ENCODE assay signal across 20 cellular contexts in the genomic region with DNA sequence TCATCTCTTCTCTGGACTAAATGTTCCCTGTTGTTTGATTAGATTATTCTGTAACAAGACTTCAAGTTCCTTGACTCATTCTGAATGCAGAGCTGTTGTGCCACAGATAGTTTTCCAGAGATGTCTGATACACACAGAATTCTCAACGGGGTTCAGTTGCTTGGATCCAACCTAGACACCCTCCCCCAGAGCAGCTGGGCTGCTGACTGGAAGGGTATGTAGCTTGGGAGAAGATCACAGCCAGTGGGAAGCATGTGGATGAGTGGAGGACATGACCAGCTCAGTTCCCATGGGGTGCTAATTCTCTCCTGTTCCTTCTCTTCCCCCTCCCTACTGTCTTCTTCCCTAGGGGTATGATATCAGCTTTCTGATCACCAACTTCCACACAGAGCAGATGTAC. TPM values are rescaled to one million over a fixed set of nuclear protein-coding genes. Genes with fewer than 3 reads are reported as not detected.
DNase-seq lines count a peak whose midpoint lies in the region; ATAC-seq and TF ChIP-seq lines count a peak whose summit lies in the region.
"Had no signal": no experiment of that assay in that cellular context is flagged by ENCODE, and none has a peak within 500 bp of the region (broad histone marks: within the 10 kb centered on the region; RNA-seq: fewer than 3 reads in every experiment).

No MANE protein-coding gene starts in this region.

- TF ChIP-seq CTCF in HFFc6 (IDR thresholded peaks at IDR 0.05) (no peak), fibroblast of mammary gland (conservative IDR thresholded peaks at IDR 0.05; ENCODE audit: control insufficient read depth, insufficient read depth, low read depth, low read length) (no peak), foreskin keratinocyte (conservative IDR thresholded peaks at IDR 0.05) (no peak)

- H3K4me1 Mint-ChIP-seq in activated CD4-positive, alpha-beta T cell treated with anti-CD3 and anti-CD28 coated beads for 36 hours = peaks cover 17% of the 10 kb centered on the region
- H3K4me1 Mint-ChIP-seq in HFFc6 (ENCODE audit: low read depth) = peaks cover 23% of the 10 kb centered on the region

- intact Hi-C loops in activated CD4-positive, alpha-beta T cell treated with anti-CD3 and anti-CD28 coated beads for 36 hours (cut with DNase I, micrococcal nuclease) = no loop called here
- intact Hi-C loops in posterior cingulate gyrus (cut with DNase I) = no loop called here

- H3K27me3 Mint-ChIP-seq in activated CD4-positive, alpha-beta T cell treated with anti-CD3 and anti-CD28 coated beads for 36 hours = no peaks in the 10 kb centered on the region
- peaks cover 7% of the 10 kb centered on the region; the same call in 1 of the 2 replicates for H3K27me3 Mint-ChIP-seq in HFFc6 (ENCODE audit: insufficient read depth)

- H3K27me3 ChIP-seq in foreskin keratinocyte = no peaks in the 10 kb centered on the region
- H3K27me3 ChIP-seq: esophagus squamous epithelium, tibial artery had no signal

- no peak for DNase-seq in activated CD4-positive, alpha-beta T cell treated with anti-CD3 and anti-CD28 coated beads for 36 hours
- no peak for DNase-seq in activated CD4-positive, alpha-beta T cell treated with anti-CD3 and anti-CD28 coated beads for 48 hours
- DNase-seq in HFFc6 (no peak), fibroblast of mammary gland (ENCODE audit: low read depth) (peak; percentile 33), posterior cingulate gyrus (peak in 8 of 10 donors; percentile 30 to 93 (median 60)), foreskin keratinocyte (no peak)
- DNase-seq: 8988T; C1 segment of cervical spinal cord; DMS53; esophagus squamous epithelium; midbrain; NCI-H1930; NCI-H446; small intestine; stimulated activated CD4-positive, alpha-beta T cell treated with anti-CD3 and anti-CD28 coated beads, Interleukin-4, amount 100 ng/mL, for 4 hours; stimulated activated CD8-positive, alpha-beta memory T cell treated with anti-CD3 and anti-CD28 coated beads, Interleukin-4, amount 100 ng/mL, for 48 hours; tibial artery had no signal

- H3K27ac Mint-ChIP-seq in activated CD4-positive, alpha-beta T cell treated with anti-CD3 and anti-CD28 coated beads for 36 hours = peak overlapping the region; percentile 43
- H3K27ac Mint-ChIP-seq in HFFc6 = peak overlapping the region; percentile 17; the same call in 1 of the 2 replicates

- peaks cover 75% of the 10 kb centered on the region for H3K36me3 Mint-ChIP-seq in activated CD4-positive, alpha-beta T cell treated with anti-CD3 and anti-CD28 coated beads for 36 hours (ENCODE audit: low read depth)
- H3K36me3 Mint-ChIP-seq in HFFc6 (ENCODE audit: low read depth) = peaks cover 17% of the 10 kb centered on the region

- no peaks in the 10 kb centered on the region for H3K4me1 ChIP-seq in foreskin keratinocyte
- H3K4me1 ChIP-seq: tibial artery had no signal

- no peak overlapping the region for H3K27ac ChIP-seq in foreskin keratinocyte
- H3K27ac ChIP-seq: esophagus squamous epithelium, HL-60, tibial artery had no signal

- H3K9me3 Mint-ChIP-seq in activated CD4-positive, alpha-beta T cell treated with anti-CD3 and anti-CD28 coated beads for 36 hours (ENCODE audit: low read depth) = no peaks in the 10 kb centered on the region
- H3K9me3 Mint-ChIP-seq in HFFc6 = no peaks in the 10 kb centered on the region

- no peak overlapping the region for H3K4me3 ChIP-seq in fibroblast of mammary gland (ENCODE audit: control insufficient read depth, low read depth, low read length)
- H3K4me3 ChIP-seq: esophagus squamous epithelium, tibial artery had no signal

- POLR2A ChIA-PET in activated CD4-positive, alpha-beta T cell treated with anti-CD3 and anti-CD28 coated beads for 36 hours (lab: Charles Lee) = interaction anchor here (0.9 kb wide), 1 partner anchor 12 kb away, joined by 3 read pairs; no protein-coding TSS in a partner anchor

- no peak overlapping the region for H3K4me3 Mint-ChIP-seq in activated CD4-positive, alpha-beta T cell treated with anti-CD3 and anti-CD28 coated beads for 36 hours
- H3K4me3 Mint-ChIP-seq in HFFc6 = no peak overlapping the region

- ATAC-seq in activated CD4-positive, alpha-beta T cell treated with anti-CD3 and anti-CD28 coated beads for 36 hours = no peak
- ATAC-seq in GM21723 (IDR thresholded peaks at IDR 0.05; ENCODE audit: unreplicated experiment) (no peak), GM21381 (IDR thresholded peaks at IDR 0.05; ENCODE audit: unreplicated experiment) (no peak), foreskin keratinocyte (no peak)

- CTCF ChIA-PET in activated CD4-positive, alpha-beta T cell treated with anti-CD3 and anti-CD28 coated beads for 36 hours (lab: Charles Lee) = interaction anchor here (0.8 to 1.9 kb wide), 2 partner anchors 11 to 24 kb away, joined by 3 to 6 read pairs; no protein-coding TSS in a partner anchor

RNA-seq across cellular contexts. Expression of a gene that starts 6.6 kb away (rescaled TPM):
- 10 to 100 TPM; 47.5 to 49.8 TPM for total RNA-seq in activated CD4-positive, alpha-beta T cell treated with anti-CD3 and anti-CD28 coated beads for 36 hours
- 10 to 100 TPM; 14.1 to 20.5 (median 16.0) TPM for total RNA-seq in HFFc6 (2021; fragmentation: NEBNext Ultra II Directional; extraction: Animal tissue kit (Norgen Biotek cat#: 25700))
- 3.0 and 5.5 TPM in 2 replicates for total RNA-seq in foreskin keratinocyte
- polyA plus RNA-seq in foreskin keratinocyte = 2.0 and 4.7 TPM in 2 replicates

RNA-seq across cellular contexts. Expression of a gene that starts 10.6 kb away (rescaled TPM):
- 100 to 1,000 TPM; 164 to 231 TPM for total RNA-seq in activated CD4-positive, alpha-beta T cell treated with anti-CD3 and anti-CD28 coated beads for 36 hours
- 100 to 1,000 TPM; 252 to 303 (median 266) TPM for total RNA-seq in HFFc6 (2021; fragmentation: NEBNext Ultra II Directional; extraction: Animal tissue kit (Norgen Biotek cat#: 25700))
- 140 and 146 TPM in 2 replicates for total RNA-seq in foreskin keratinocyte
- polyA plus RNA-seq in foreskin keratinocyte = 165 and 174 TPM in 2 replicates

RNA-seq across cellular contexts. Expression of a gene that starts 11.2 kb away (rescaled TPM):
- total RNA-seq in activated CD4-positive, alpha-beta T cell treated with anti-CD3 and anti-CD28 coated beads for 36 hours = 10 to 100 TPM; 80.7 to 96.4 TPM
- 10 to 100 TPM; 69.2 to 84.9 (median 77.0) TPM for total RNA-seq in HFFc6 (2021; fragmentation: NEBNext Ultra II Directional; extraction: Animal tissue kit (Norgen Biotek cat#: 25700))
- 56.0 and 56.1 TPM in 2 replicates for total RNA-seq in foreskin keratinocyte
- 63.8 and 66.4 TPM in 2 replicates for polyA plus RNA-seq in foreskin keratinocyte

RNA-seq across cellular contexts. Expression of a gene that starts 33.7 kb away (rescaled TPM):
- 10 to 100 TPM; 48.4 to 53.1 TPM for total RNA-seq in activated CD4-positive, alpha-beta T cell treated with anti-CD3 and anti-CD28 coated beads for 36 hours
- total RNA-seq in HFFc6 (2021; fragmentation: NEBNext Ultra II Directional; extraction: Animal tissue kit (Norgen Biotek cat#: 25700)) = 10 to 100 TPM; 22.1 to 33.0 (median 28.8) TPM
- 6.6 and 9.3 TPM in 2 replicates for total RNA-seq in foreskin keratinocyte
- 8.7 and 10.7 TPM in 2 replicates for polyA plus RNA-seq in foreskin keratinocyte

RNA-seq across cellular contexts. Expression of a gene that starts 40.3 kb away (rescaled TPM):
- 10 to 100 TPM; 79.2 to 81.5 TPM for total RNA-seq in activated CD4-positive, alpha-beta T cell treated with anti-CD3 and anti-CD28 coated beads for 36 hours
- 10 to 100 TPM; 35.4 to 42.3 (median 38.2) TPM for total RNA-seq in HFFc6 (2021; fragmentation: NEBNext Ultra II Directional; extraction: Animal tissue kit (Norgen Biotek cat#: 25700))
- 56.4 and 62.2 TPM in 2 replicates for total RNA-seq in foreskin keratinocyte
- 78.4 and 85.1 TPM in 2 replicates for polyA plus RNA-seq in foreskin keratinocyte

Comparison
In these comparisons a context has a peak if more than half of its experiments do, and no peak if none do; other contexts are left out.
1. DNase-seq: peak in fibroblast of mammary gland (single experiment) and posterior cingulate gyrus (8 of 10); none in activated CD4-positive, alpha-beta T cell treated with anti-CD3 and anti-CD28 coated beads for 36 hours (single experiment), activated CD4-positive, alpha-beta T cell treated with anti-CD3 and anti-CD28 coated beads for 48 hours (single experiment), HFFc6 (single experiment) and foreskin keratinocyte (0 of 2).